8 cellular contexts compared by ENCODE assay signal in genomic region chr14:105090493-105091334, GRCh38. TPM values are rescaled to one million over a fixed set of nuclear protein-coding genes. Genes with fewer than 3 reads are reported as not detected.
DNase-seq lines count a peak whose midpoint lies in the region; ATAC-seq, FAIRE-seq and TF ChIP-seq lines count a peak whose summit lies in the region.

No MANE protein-coding gene starts in this region.

- H3K27ac Mint-ChIP-seq in mesothelial cell of epicardium = peak overlapping the region; percentile 82

- CTCF ChIA-PET in endothelial cell of umbilical vein (lab: Charles Lee) = interaction anchor here (0.5 to 2.9 kb wide), 61 partner anchors 8 to 399 kb away, joined by 3 to 58 read pairs (median 5); partner anchors contain the start of genes BRF1, BTBD6, GPR132 and JAG2

- H2AFZ ChIP-seq in OCI-LY3 (ENCODE audit: low read depth, low read length) (no peak overlapping the region), endothelial cell of umbilical vein (ENCODE audit: low read depth, low read length) (no peak overlapping the region)

- no peaks in the 10 kb centered on the region; the same call in 1 of the 2 replicates for H3K79me2 ChIP-seq in OCI-LY3 (ENCODE audit: low read length)
- H3K79me2 ChIP-seq in endothelial cell of umbilical vein (ENCODE audit: control insufficient read depth, insufficient read depth, low read length) = no peaks in the 10 kb centered on the region

- no peak overlapping the region for H3K9ac ChIP-seq in OCI-LY3 (ENCODE audit: low read length)
- no peak overlapping the region for H3K9ac ChIP-seq in endothelial cell of umbilical vein (replicated peaks; ENCODE audit: extremely low read depth, insufficient read depth, low read length)

- H3K4me1 ChIP-seq in OCI-LY3 (ENCODE audit: low read length) (peaks cover 35% of the 10 kb centered on the region), endothelial cell of umbilical vein (ENCODE audit: control insufficient read depth, extremely low read depth, insufficient read depth, low read length) (peaks cover 30% of the 10 kb centered on the region)

- no peaks in the 10 kb centered on the region for H3K36me3 Mint-ChIP-seq in mesothelial cell of epicardium

- TF ChIP-seq POLR2A in endothelial cell of umbilical vein (IDR thresholded peaks at IDR 0.05; ENCODE audit: low read depth, low read length) = no peak

- no peak overlapping the region for H3K27ac ChIP-seq in OCI-LY3 (ENCODE audit: low read length)
- no peak overlapping the region for H3K27ac ChIP-seq in endothelial cell of umbilical vein (ENCODE audit: insufficient read depth, low read depth, low read length)

- BruUV-seq in endothelial cell of umbilical vein (replicated peaks; lab: Mats Ljungman, UMichigan) = no TSS peak

- H3K4me3 ChIP-seq in OCI-LY3 (ENCODE audit: low read length) (no peak overlapping the region), endothelial cell of umbilical vein (replicated peaks in 1 of 3; ENCODE audit: insufficient read depth in 1 of 3, low read depth in 1 of 3, low read length in 3 of 3) (no peak overlapping the region)

- intact Hi-C loops in endothelial cell of umbilical vein (cut with micrococcal nuclease) = loop anchor here (1.0 to 2.0 kb wide), 4 partner anchors 106 to 400 kb away; partner anchors contain the start of gene TEDC1

- no peak for ATAC-seq in HG03159 (IDR thresholded peaks at IDR 0.05; ENCODE audit: unreplicated experiment)

- no peaks in the 10 kb centered on the region for H3K9me3 Mint-ChIP-seq in mesothelial cell of epicardium

- no peaks in the 10 kb centered on the region for H3K36me3 ChIP-seq in OCI-LY3 (replicated peaks; ENCODE audit: low read depth, low read length)
- no peaks in the 10 kb centered on the region for H3K36me3 ChIP-seq in endothelial cell of umbilical vein (ENCODE audit: control insufficient read depth in 2 of 2, extremely low read depth in 1 of 2, insufficient read depth in 2 of 2, low read length in 2 of 2)

- peak overlapping the region; percentile 32 for H3K4me3 Mint-ChIP-seq in mesothelial cell of epicardium

- POLR2A ChIA-PET in endothelial cell of umbilical vein (lab: Charles Lee) = no interaction called here

- dilution Hi-C loops in endothelial cell of umbilical vein (cut with MboI; ENCODE audit: extremely low pct_ligation_motif_present, low sequenced_read_pairs) = no loop called here

- no peaks in the 10 kb centered on the region for H3K27me3 Mint-ChIP-seq in mesothelial cell of epicardium (ENCODE audit: low read depth)

- FAIRE-seq in endothelial cell of umbilical vein (lab: Jason Lieb, UNC) = peak; percentile 68

- no peaks in the 10 kb centered on the region for H3K27me3 ChIP-seq in OCI-LY3 (ENCODE audit: low read depth, low read length)
- no peaks in the 10 kb centered on the region for H3K27me3 ChIP-seq in endothelial cell of umbilical vein (ENCODE audit: control insufficient read depth in 2 of 2, insufficient read depth in 2 of 2, low read length in 2 of 2)

- peaks cover 36% of the 10 kb centered on the region for H3K4me1 Mint-ChIP-seq in mesothelial cell of epicardium

- TF ChIP-seq CTCF in OCI-LY3 (IDR thresholded peaks at IDR 0.05; ENCODE audit: low read depth, low read length) (peak; percentile 94), endothelial cell of umbilical vein (IDR thresholded peaks at IDR 0.05; ENCODE audit: extremely low read depth in 1 of 2, insufficient read depth in 1 of 2, low read depth in 1 of 2, low read length in 2 of 2) (peak; percentile 93 to 97), mesothelial cell of epicardium (IDR thresholded peaks at IDR 0.05; ENCODE audit: unreplicated experiment) (peak; percentile 97)

- H4K20me1 ChIP-seq in OCI-LY3 (ENCODE audit: insufficient read depth, low read length) (peaks cover 5% of the 10 kb centered on the region; the same call in 1 of the 2 replicates), endothelial cell of umbilical vein (replicated peaks; ENCODE audit: control insufficient read depth, extremely low read depth, insufficient read depth, low read length) (no peaks in the 10 kb centered on the region)

- no peaks in the 10 kb centered on the region for H3K9me3 ChIP-seq in OCI-LY3 (ENCODE audit: insufficient read depth, low read length)
- H3K9me3 ChIP-seq in endothelial cell of umbilical vein (replicated peaks; ENCODE audit: control insufficient read depth, insufficient read depth, low read length) = no peaks in the 10 kb centered on the region

- DNase-seq in GM03348 (ENCODE audit: low spot score) (peak; percentile 90), HuH-7.5 (ENCODE audit: low spot score) (peak; percentile 85), endothelial cell of umbilical vein (ENCODE audit: low read depth, low spot score) (peak; percentile 78), mesothelial cell of epicardium (ENCODE audit: low spot score in 2 of 2, unreplicated experiment in 2 of 2) (peak; percentile 78 to 89)
- peak; percentile 99 for DNase-seq in activated CD8-positive, alpha-beta memory T cell treated with anti-CD3 and anti-CD28 coated beads, Interleukin-2, amount 50 U/mL, for 48 hours
- peak; percentile 72 to 78 for DNase-seq in stimulated activated CD8-positive, alpha-beta memory T cell treated with anti-CD3 and anti-CD28 coated beads, Interleukin-2, amount 100 ng/mL, for 1 hour (ENCODE audit: low read depth in 2 of 2)

- H3K4me2 ChIP-seq in OCI-LY3 (ENCODE audit: low read length) (peak overlapping the region; percentile 7; the same call in 1 of the 2 replicates), endothelial cell of umbilical vein (ENCODE audit: insufficient read depth, low read length) (no peak overlapping the region)

- no peaks in the 10 kb centered on the region for H3K9me1 ChIP-seq in endothelial cell of umbilical vein (replicated peaks; ENCODE audit: control insufficient read depth, extremely low read depth, insufficient read depth, low read length)

TF ChIP-seq in endothelial cell of umbilical vein, 7 proteins besides CTCF, POLR2A, EP300 and RAD21:
- no peak for TF ChIP-seq FOS (IDR thresholded peaks at IDR 0.05; ENCODE audit: borderline replicate concordance, insufficient read depth, low read length)
- TF ChIP-seq JUN (IDR thresholded peaks at IDR 0.05; ENCODE audit: borderline replicate concordance, insufficient read depth, insufficient read length, low read depth) = no peak
- no peak for TF ChIP-seq EZH2 (IDR thresholded peaks at IDR 0.05; ENCODE audit: borderline replicate concordance, low read depth, low read length, severe bottlenecking)
- no peak for TF ChIP-seq POLR2AphosphoS5 (IDR thresholded peaks at IDR 0.05; ENCODE audit: insufficient read depth, low read depth, low read length)
- TF ChIP-seq GATA2 (IDR thresholded peaks at IDR 0.05; ENCODE audit: insufficient read depth, insufficient read length, low read depth, low read length) = no peak
- no peak for TF ChIP-seq MYC (IDR thresholded peaks at IDR 0.05; ENCODE audit: low read depth, low read length)
- no peak for TF ChIP-seq MAX (IDR thresholded peaks at IDR 0.05; ENCODE audit: insufficient read depth, insufficient read length)

RNA-seq across cellular contexts. Expression of gene GPR132, which starts 25.5 kb away (rescaled TPM):
- total RNA-seq in endothelial cell of umbilical vein = not detected in 2 replicates
- polyA plus RNA-seq in endothelial cell of umbilical vein = not detected in 2 replicates
- polyA plus RNA-seq in endothelial cell of umbilical vein (2011; cell fraction: cytosol; rRNA removed) = 0.03 TPM in 1 of 2 replicates, not detected in the other
- not detected in 2 replicates for polyA plus RNA-seq in endothelial cell of umbilical vein (2011; cell fraction: nucleus; rRNA removed)
- 0.13 and 0.30 TPM in 2 replicates for polyA plus RNA-seq in endothelial cell of umbilical vein (2012)
- 0.56 TPM in 1 of 2 replicates, not detected in the other for polyA minus RNA-seq in endothelial cell of umbilical vein
- polyA minus RNA-seq in endothelial cell of umbilical vein (2011; cell fraction: cytosol; rRNA and poly(A)+ RNA removed) = not detected
- not detected in 2 replicates for polyA minus RNA-seq in endothelial cell of umbilical vein (2011; cell fraction: nucleus; rRNA and poly(A)+ RNA removed)
- 1.0 to 1.6 TPM (median 1.1 TPM) in 3 replicates for total RNA-seq in mesothelial cell of epicardium
